In genomic region chr9:34999576-34999975, GRCh38 we compare ENCODE assay signal across 1 cellular context.
TF ChIP-seq lines count a peak whose summit lies in the region.

No MANE protein-coding gene starts in this region.

TF ChIP-seq in H1, 55 proteins besides CTCF, POLR2A, EP300 and RAD21 (continued from another document):
- TF ChIP-seq ATF2 (IDR thresholded peaks at IDR 0.05; ENCODE audit: low read length) (no peak), NRF1 (IDR thresholded peaks at IDR 0.05; ENCODE audit: low read depth, low read length) (no peak), ZNF274 (IDR thresholded peaks at IDR 0.05; ENCODE audit: borderline replicate concordance, extremely low read depth, low read length) (no peak), RFX5 (IDR thresholded peaks at IDR 0.05; ENCODE audit: borderline replicate concordance, low read depth, low read length) (no peak), CREB1 (IDR thresholded peaks at IDR 0.05) (no peak), E2F6 (IDR thresholded peaks at IDR 0.05) (no peak), CHD1 (IDR thresholded peaks at IDR 0.05; ENCODE audit: low read depth, low read length) (no peak), CBX5 (IDR thresholded peaks at IDR 0.05; ENCODE audit: low read depth, low read length) (no peak), KDM5A (IDR thresholded peaks at IDR 0.05; ENCODE audit: low read length) (no peak), CTBP2 (IDR thresholded peaks at IDR 0.05; ENCODE audit: borderline replicate concordance, insufficient read depth, insufficient read length, low read length) (no peak), JUND (IDR thresholded peaks at IDR 0.05; ENCODE audit: low read length) (no peak), SP2 (IDR thresholded peaks at IDR 0.05; ENCODE audit: low read length) (no peak), TBP (IDR thresholded peaks at IDR 0.05; ENCODE audit: low read depth, low read length) (no peak), BACH1 (IDR thresholded peaks at IDR 0.05; ENCODE audit: low read length) (no peak), RXRA (IDR thresholded peaks at IDR 0.05; ENCODE audit: insufficient read depth, low read depth, low read length) (no peak), GABPA (IDR thresholded peaks at IDR 0.05; ENCODE audit: borderline replicate concordance, insufficient read depth, low read length) (no peak)
